In the genomic region with DNA sequence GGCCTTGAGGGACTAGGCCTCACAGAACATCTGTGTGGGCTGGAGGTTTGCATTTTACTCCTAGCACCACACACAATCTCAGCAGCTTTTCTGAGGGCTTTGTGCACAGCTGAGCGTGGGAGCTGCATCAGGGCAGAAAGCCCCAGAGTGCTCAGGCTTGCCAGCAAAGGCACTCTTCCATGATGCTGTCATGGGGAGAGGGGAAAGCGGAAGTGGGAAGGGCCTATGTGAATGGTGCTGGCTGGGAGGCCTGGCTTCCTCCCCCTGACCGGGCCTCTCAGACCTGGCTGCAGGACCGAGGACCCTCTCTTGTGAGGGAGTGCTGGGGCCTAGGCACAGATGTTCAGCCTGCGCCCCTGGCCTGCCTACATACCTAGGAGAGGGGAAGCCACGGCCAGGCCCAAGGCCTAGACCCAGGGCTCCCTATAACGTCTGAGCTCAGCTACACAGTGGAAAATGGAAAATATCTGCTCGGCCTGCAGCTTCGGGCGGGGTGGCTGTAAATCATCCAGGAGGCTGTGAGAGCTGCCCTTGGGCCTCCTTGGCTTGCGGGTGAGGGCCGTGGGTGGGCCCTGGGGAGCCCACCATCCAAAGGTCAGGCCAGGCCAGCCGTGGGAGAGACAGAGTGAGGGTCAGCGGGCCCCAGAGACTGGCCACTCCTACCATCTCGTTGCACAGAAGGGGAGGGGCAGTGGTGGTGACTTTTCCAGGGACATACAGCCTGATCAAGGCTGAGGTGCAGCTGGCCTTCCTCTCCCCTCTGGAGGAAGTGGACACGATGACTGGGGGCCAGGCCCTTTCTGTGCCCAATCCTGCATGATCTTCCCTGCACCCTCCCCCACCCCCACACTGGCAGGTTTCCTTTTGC, we compare ENCODE assay signal across 11 cellular contexts. TPM values are rescaled to one million over a fixed set of nuclear protein-coding genes. Genes with fewer than 3 reads are reported as not detected.
DNase-seq lines count a peak whose midpoint lies in the region; ATAC-seq and TF ChIP-seq lines count a peak whose summit lies in the region.
"Had no signal": no experiment of that assay in that cellular context is flagged by ENCODE, and none has a peak within 500 bp of the region (broad histone marks: within the 10 kb centered on the region; RNA-seq: fewer than 3 reads in every experiment).

No MANE protein-coding gene starts in this region.

- H3K4me2 ChIP-seq in PC-9, result no peak overlapping the region

- H4K20me1 ChIP-seq in PC-9 (ENCODE audit: insufficient read depth), result no peaks in the 10 kb centered on the region

- peak overlapping the region; percentile 11 for H3K9ac ChIP-seq in NT2/D1 (ENCODE audit: insufficient read length, low read depth)

- H3K4me3 ChIP-seq in NT2/D1 (ENCODE audit: insufficient read length, low read depth), result no peak overlapping the region
- H3K4me3 ChIP-seq in PC-9, result no peak overlapping the region
- H3K4me3 ChIP-seq: SK-N-MC had no signal

- intact Hi-C loops in PC-9 (cut with micrococcal nuclease; ENCODE audit: unreplicated experiment), result no loop called here

- POLR2A ChIA-PET in PC-9 (lab: Charles Lee; ENCODE audit: unreplicated experiment), result interaction anchor here (0.6 kb wide), 4 partner anchors 104 to 317 kb away, joined by 3 to 6 read pairs (median 4); no protein-coding TSS in a partner anchor

- TF ChIP-seq CTCF in PC-9 (conservative IDR thresholded peaks at IDR 0.05), result no peak

- no peak overlapping the region for H2AFZ ChIP-seq in PC-9

- H3K36me3 ChIP-seq in NT2/D1 (ENCODE audit: insufficient read depth, insufficient read length, low read length) (peaks cover 20% of the 10 kb centered on the region), PC-9 (ENCODE audit: low read depth) (no peaks in the 10 kb centered on the region)

- ATAC-seq in esophagus mucosa (peak; percentile 11), GM19395 (IDR thresholded peaks at IDR 0.05; ENCODE audit: unreplicated experiment) (no peak)

- no peaks in the 10 kb centered on the region for H3F3A ChIP-seq in PC-9 (ENCODE audit: insufficient read depth, low read depth)

- H3K9me2 ChIP-seq in PC-9 (ENCODE audit: insufficient read depth), result no peaks in the 10 kb centered on the region

- H3K27me3 ChIP-seq in NT2/D1 (ENCODE audit: insufficient read depth, insufficient read length), result no peaks in the 10 kb centered on the region
- peaks cover 12% of the 10 kb centered on the region; the same call in 1 of the 2 replicates for H3K27me3 ChIP-seq in PC-9 (ENCODE audit: insufficient read depth, low read depth)

- H3K27ac ChIP-seq in PC-9, result no peak overlapping the region
- H3K27ac ChIP-seq: SK-N-MC had no signal

- H3K9me3 ChIP-seq in NT2/D1 (ENCODE audit: insufficient read depth, low read length), result no peaks in the 10 kb centered on the region
- H3K9me3 ChIP-seq in PC-9 (ENCODE audit: insufficient read depth, low read depth), result no peaks in the 10 kb centered on the region

- DNase-seq in NT2/D1 (ENCODE audit: low read depth, low spot score), result no peak
- DNase-seq in mesenteric fat pad (ENCODE audit: low spot score), result peak; percentile 85
- peak; percentile 25 for DNase-seq in superior temporal gyrus (ENCODE audit: extremely low spot score)
- no peak for DNase-seq in NCI-H1417 (lab: John Stamatoyannopoulos, UW)
- no peak for DNase-seq in PC-9
- DNase-seq in KG1 (lab: John Stamatoyannopoulos, UW), result no peak
- DNase-seq: activated gamma-delta T cell treated with Interleukin-2 at 50 U/mL for 16 hours, MM.1S had no signal

- CTCF ChIA-PET in PC-9 (lab: Charles Lee), result no interaction called here

- no peaks in the 10 kb centered on the region for H3K79me2 ChIP-seq in PC-9 (ENCODE audit: low read depth)

- H3K4me1 ChIP-seq in NT2/D1 (ENCODE audit: insufficient read depth, insufficient read length) (peaks cover 38% of the 10 kb centered on the region), PC-9 (replicated peaks; ENCODE audit: insufficient read depth) (no peaks in the 10 kb centered on the region)

- BruUV-seq in PC-9 (replicated peaks; lab: Mats Ljungman, UMichigan), result no TSS peak

RNA-seq across cellular contexts. Expression of a gene that starts 22.7 kb away (rescaled TPM):
- total RNA-seq in esophagus mucosa (0.72 TPM), mesenteric fat pad (4.1 TPM), PC-9 (2021) (11.6 and 14.6 TPM in 2 replicates)

Comparison
In these comparisons a context has a peak if more than half of its experiments do, and no peak if none do; other contexts are left out.
1. DNase-seq: peak in mesenteric fat pad (single experiment) and superior temporal gyrus (single experiment); none in NT2/D1 (single experiment), NCI-H1417 (0 of 3), PC-9 (0 of 2) and KG1 (single experiment).